In genomic region chr4:145545538-145546224, GRCh38 we compare ENCODE assay signal across 10 cellular contexts.
A peak's percentile ranks its signal among the peaks of the same experiment; 100 is the strongest.
DNase-seq lines count a peak whose midpoint lies in the region; ATAC-seq, FAIRE-seq and TF ChIP-seq lines count a peak whose summit lies in the region.
"Had no signal": no experiment of that assay in that cellular context is flagged by ENCODE, and none has a peak within 500 bp of the region (broad histone marks: within the 10 kb centered on the region; RNA-seq: fewer than 3 reads in every experiment).

No MANE protein-coding gene starts in this region.

- no peaks in the 10 kb centered on the region for H3K9me3 ChIP-seq in pancreas

- ATAC-seq in pancreas (peak; percentile 91 to 94 (median 92)), HG02588 (IDR thresholded peaks at IDR 0.05; ENCODE audit: unreplicated experiment) (no peak), GM19351 (IDR thresholded peaks at IDR 0.05; ENCODE audit: unreplicated experiment) (no peak), GM19035 (IDR thresholded peaks at IDR 0.05; ENCODE audit: unreplicated experiment) (no peak)

- H3K4me1 ChIP-seq in pancreas: peaks cover 17 to 42% (median 30%) of the 10 kb centered on the region in 3 donors

- H3K36me3 ChIP-seq in pancreas: no peaks in the 10 kb centered on the region

- H3K4me3 ChIP-seq in epithelial cell of proximal tubule (ENCODE audit: low read depth, low read length): no peak overlapping the region
- H3K4me3 ChIP-seq in pancreas: no peak overlapping the region

- peak overlapping the region; percentile 4 to 74 (median 36) for H3K27ac ChIP-seq in pancreas

- TF ChIP-seq CTCF in epithelial cell of proximal tubule (conservative IDR thresholded peaks at IDR 0.05; ENCODE audit: low read depth, low read length) (no peak), pancreas (IDR thresholded peaks at IDR 0.05) (no peak)

- intact Hi-C loops in pancreas (cut with DNase I): loop anchor here in 1 of 3 donors (10.0 kb wide), 1 partner anchor 61 kb away; the partner anchor contains the start of gene SMAD1

- DNase-seq in Daoy (ENCODE audit: low read depth) (peak; percentile 69), LoVo (ENCODE audit: low spot score) (peak; percentile 72), epithelial cell of proximal tubule (ENCODE audit: low read depth) (peak; percentile 95), pancreas (peak in 3 of 6 donors; percentile 72 to 77 (median 76))
- DNase-seq in activated CD4-positive, alpha-beta T cell treated with anti-CD3 and anti-CD28 coated beads for 1 hour: no peak
- DNase-seq: activated T-cell treated with anti-CD3 and anti-CD28 coated beads, Interleukin-2, amount 50 U/mL, for 24 hours; NCI-H187 had no signal

- H3K27me3 ChIP-seq in pancreas: no peaks in the 10 kb centered on the region

- FAIRE-seq in pancreas (lab: Jason Lieb, UNC): peak; percentile 17

Comparison
In these comparisons a context has a peak if more than half of its experiments do, and no peak if none do; other contexts are left out.
1. ATAC-seq: peak in pancreas (4 of 4); none in HG02588 (single experiment), GM19351 (single experiment) and GM19035 (single experiment).